24 cellular contexts compared by ENCODE assay signal in the genomic region with DNA sequence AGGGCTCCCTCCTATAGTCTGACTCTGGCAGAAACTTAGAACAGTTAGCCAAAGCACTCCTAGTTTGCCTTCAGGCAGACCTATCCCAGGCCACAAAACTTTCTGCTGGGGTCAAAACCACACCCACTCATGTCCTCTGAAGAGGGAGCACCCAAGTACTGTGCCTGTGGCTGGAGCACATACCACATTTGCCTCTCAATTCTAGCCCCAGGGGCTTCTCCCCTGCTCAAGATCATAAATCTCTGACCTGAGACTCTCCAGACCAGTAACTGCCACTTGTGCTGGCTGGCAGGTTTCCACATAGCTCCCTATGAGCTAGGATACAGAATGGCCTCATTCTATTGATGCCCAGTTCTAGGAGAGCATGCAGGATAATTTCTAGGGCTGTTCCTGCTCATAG.
"Had no signal": no experiment of that assay in that cellular context is flagged by ENCODE, and none has a peak within 500 bp of the region (broad histone marks: within the 10 kb centered on the region; RNA-seq: fewer than 3 reads in every experiment).

No MANE protein-coding gene starts in this region.

- H3K4me1 ChIP-seq: left lung, lower lobe of right lung, pancreas, prostate gland, sigmoid colon, spleen, tibial nerve, uterus had no signal

- H3K9me3 ChIP-seq: lower lobe of right lung, mucosa of descending colon, pancreas, prostate gland, sigmoid colon, uterus had no signal

- FAIRE-seq: kidney, pancreas, small intestine had no signal

- H3K36me3 ChIP-seq: left lung, lower lobe of right lung, pancreas, prostate gland, sigmoid colon, spleen, tibial nerve, uterus had no signal

- H3K27me3 ChIP-seq: left lung, pancreas, sigmoid colon, spleen, tibial nerve, uterus had no signal

- ATAC-seq: left colon; left lung; mucosa of descending colon; naive thymus-derived CD8-positive, alpha-beta T cell; pancreas; right cardiac atrium; stimulated activated naive CD8-positive, alpha-beta T cell treated with anti-CD3 and anti-CD28 coated beads, Interleukin-15, amount 100 ng/mL, for 72 hours had no signal

- DNase-seq: hippocampal formation; kidney; left colon; left lung; lower lobe of right lung; mammary epithelial cell; mesendoderm; midbrain; mucosa of descending colon; naive thymus-derived CD8-positive, alpha-beta T cell; nucleus accumbens; retina; small intestine; spleen; stimulated activated CD4-positive, alpha-beta T cell treated with anti-CD3 and anti-CD28 coated beads, Interleukin-4, amount 100 ng/mL, for 24 hours; stimulated activated naive CD4-positive, alpha-beta T cell treated with Interleukin-2 at 50 U/mL for 16 hours; stimulated activated naive CD8-positive, alpha-beta T cell treated with anti-CD3 and anti-CD28 coated beads, Interleukin-15, amount 100 ng/mL, for 72 hours; substantia nigra; uterus had no signal

- H3K4me3 ChIP-seq: left lung, lower lobe of right lung, mucosa of descending colon, pancreas, prostate gland, sigmoid colon, spleen, tibial nerve, uterus had no signal
